22 cellular contexts compared by ENCODE assay signal in the genomic region with DNA sequence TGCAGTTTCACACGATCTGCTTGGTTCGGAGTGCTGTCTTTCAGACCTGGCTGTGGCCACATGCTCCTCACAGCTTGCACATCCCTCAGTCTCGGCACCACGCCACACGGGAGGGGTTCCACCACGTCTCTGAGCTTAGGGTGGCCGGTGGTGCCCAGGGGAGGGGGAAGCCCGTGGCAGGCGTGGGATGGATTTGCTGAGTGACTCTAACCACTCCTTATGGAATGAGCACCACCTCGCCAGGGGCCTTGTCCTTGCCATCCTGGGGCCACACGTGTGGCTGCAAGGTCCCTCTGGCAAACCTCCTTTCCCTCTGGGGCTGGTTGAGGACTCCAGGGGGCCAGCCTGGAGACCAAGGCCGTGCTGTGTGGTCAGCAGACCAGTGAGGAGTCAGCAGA. TPM values are rescaled to one million over a fixed set of nuclear protein-coding genes. Genes with fewer than 3 reads are reported as not detected.
A peak's percentile ranks its signal among the peaks of the same experiment; 100 is the strongest.
DNase-seq lines count a peak whose midpoint lies in the region; ATAC-seq and TF ChIP-seq lines count a peak whose summit lies in the region.
"Had no signal": no experiment of that assay in that cellular context is flagged by ENCODE, and none has a peak within 500 bp of the region (broad histone marks: within the 10 kb centered on the region; RNA-seq: fewer than 3 reads in every experiment).

No MANE protein-coding gene starts in this region.

- no peak for TF ChIP-seq EP300 in tibial nerve (IDR thresholded peaks at IDR 0.05)

- peaks cover 0 to 27% (median 12%) of the 10 kb centered on the region in 6 donors for H3K4me1 ChIP-seq in spleen
- H3K4me1 ChIP-seq in tibial nerve, result peaks cover 0 to 10% (median 2%) of the 10 kb centered on the region in 4 donors
- H3K4me1 ChIP-seq: HAP-1 had no signal

- H3K4me3 ChIP-seq in spleen (no peak overlapping the region), tibial nerve (no peak overlapping the region)
- H3K4me3 ChIP-seq: GM23248, HAP-1 had no signal

- no peak overlapping the region for H3K27ac ChIP-seq in spleen
- no peak overlapping the region for H3K27ac ChIP-seq in tibial nerve
- H3K27ac ChIP-seq: 22Rv1, GM23248, KMS-11 had no signal

- TF ChIP-seq POLR2A in spleen (IDR thresholded peaks at IDR 0.05) (no peak), tibial nerve (IDR thresholded peaks at IDR 0.05) (no peak)

- H3K9me3 ChIP-seq in spleen, result no peaks in the 10 kb centered on the region
- no peaks in the 10 kb centered on the region for H3K9me3 ChIP-seq in tibial nerve
- H3K9me3 ChIP-seq: HAP-1 had no signal

- TF ChIP-seq CTCF in spleen (IDR thresholded peaks at IDR 0.05 in 8 of 11, conservative IDR thresholded peaks at IDR 0.05 in 3 of 11) (no peak), tibial nerve (IDR thresholded peaks at IDR 0.05) (no peak)

- DNase-seq in Right ventricle myocardium inferior (ENCODE audit: missing footprints) (peak; percentile 56), cardiac septum (ENCODE audit: low spot score) (no peak), cerebellum (ENCODE audit: low spot score) (peak; percentile 11), mucosa of gallbladder (ENCODE audit: low spot score) (peak; percentile 9), spleen (peak; percentile 66), NCI-H82 treated with DMSO at 0.1 percent for 48 hours (lab: John Stamatoyannopoulos, UW; ENCODE audit: unreplicated experiment) (no peak), tibial nerve (ENCODE audit: low spot score in 2 of 2) (no peak), NCI-H1930 (lab: John Stamatoyannopoulos, UW) (no peak)
- DNase-seq: AML-193, COR-L47, DMS 273 treated with DMSO at 0.1 percent for 48 hours, GF-D8, NCI-H1694 treated with DMSO at 0.1 percent for 48 hours, NCI-H2107, NCI-H510A, NCI-H774, OCI-M1, RPMI8226 had no signal

- H3K36me3 ChIP-seq in spleen, result no peaks in the 10 kb centered on the region
- H3K36me3 ChIP-seq in tibial nerve, result no peaks in the 10 kb centered on the region
- H3K36me3 ChIP-seq: HAP-1 had no signal

- ATAC-seq in Right ventricle myocardium inferior, result no peak

- H3K27me3 ChIP-seq in spleen (replicated peaks in 1 of 7), result peaks cover 0 to 59% (median 0%) of the 10 kb centered on the region in 7 donors
- no peaks in the 10 kb centered on the region for H3K27me3 ChIP-seq in tibial nerve

- 74 to 92% (median 84%) methylated on average over 11 to 12 of the region's 12 CpGs for WGBS in spleen, 5 donors
- 78 to 83% methylated on average over 12 of the region's 12 CpGs for WGBS in tibial nerve, 2 donors

- intact Hi-C loops in Right ventricle myocardium inferior (cut with DNase I), result no loop called here
- intact Hi-C loops in cardiac septum (cut with DNase I), result no loop called here
- intact Hi-C loops in spleen (cut with DNase I; ENCODE audit: low total_unique reads), result no loop called here

RNA-seq across cellular contexts. Expression of a gene that starts 29.1 kb away (rescaled TPM):
- 26.1 TPM for total RNA-seq in Right ventricle myocardium inferior
- 30.2 TPM for total RNA-seq in cardiac septum
- total RNA-seq in cerebellum, result 19.8 TPM
- total RNA-seq in mucosa of gallbladder, result 99.2 TPM
- total RNA-seq in spleen, result 10 to 100 TPM in 5 of 7 donors, 1 to 10 TPM in 2; 8.8 to 27.3 (median 14.9) TPM
- 10 to 100 TPM in 2 of 3 donors, 1 to 10 TPM in 1; 6.9 to 15.8 (median 10.5) TPM for polyA plus RNA-seq in spleen
- 100 to 1,000 TPM in 1 of 4 donors, 10 to 100 TPM in 3; 43.0 to 112 (median 44.0) TPM for total RNA-seq in tibial nerve

Comparison
In these comparisons a context has a peak if more than half of its experiments do, and no peak if none do; other contexts are left out.
1. DNase-seq: peak in Right ventricle myocardium inferior (single experiment), cerebellum (single experiment), mucosa of gallbladder (single experiment) and spleen (single experiment); none in cardiac septum (single experiment), NCI-H82 treated with DMSO at 0.1 percent for 48 hours (single experiment), tibial nerve (0 of 2) and NCI-H1930 (0 of 2).